ENCODE assay signal across 17 cellular contexts in genomic region chr2:206433201-206433600, GRCh38. TPM values are rescaled to one million over a fixed set of nuclear protein-coding genes. Genes with fewer than 3 reads are reported as not detected.
DNase-seq lines count a peak whose midpoint lies in the region; TF ChIP-seq lines count a peak whose summit lies in the region.
"Had no signal": no experiment of that assay in that cellular context is flagged by ENCODE, and none has a peak within 500 bp of the region (broad histone marks: within the 10 kb centered on the region; RNA-seq: fewer than 3 reads in every experiment).

No MANE protein-coding gene starts in this region.

- POLR2A ChIA-PET in SK-N-SH (lab: Yijun Ruan, JAX) = no interaction called here

- CTCF ChIA-PET in SK-N-SH (lab: Yijun Ruan, JAX) = interaction anchor here (0.6 to 3.1 kb wide), 4 partner anchors 9 to 273 kb away, joined by 3 to 8 read pairs (median 5); partner anchors contain the start of gene EEF1B2

- H3K9ac ChIP-seq in SK-N-SH = no peak overlapping the region
- H3K9ac ChIP-seq: BLaER1 had no signal

- H3K79me2 ChIP-seq in SK-N-SH (ENCODE audit: insufficient read depth) = no peaks in the 10 kb centered on the region

- H3K36me3 ChIP-seq in SK-N-SH (replicated peaks in 1 of 2; ENCODE audit: control insufficient read depth in 1 of 2, insufficient read depth in 2 of 2, low read length in 1 of 2) = no peaks in the 10 kb centered on the region
- H3K36me3 ChIP-seq: BE2C, BLaER1 had no signal

- TF ChIP-seq RAD21 in SK-N-SH (IDR thresholded peaks at IDR 0.05; ENCODE audit: low read length) = no peak

- no peaks in the 10 kb centered on the region for H3K9me2 ChIP-seq in SK-N-SH

- no peaks in the 10 kb centered on the region for H3F3A ChIP-seq in SK-N-SH (replicated peaks; ENCODE audit: insufficient read depth)

- no peak overlapping the region for H3K4me3 ChIP-seq in SK-N-SH (ENCODE audit: low read depth in 2 of 2, low read length in 1 of 2)
- H3K4me3 ChIP-seq: BLaER1 had no signal

- no peaks in the 10 kb centered on the region; the same call in 1 of the 2 replicates for H3K27me3 ChIP-seq in SK-N-SH (ENCODE audit: insufficient read depth)
- H3K27me3 ChIP-seq: BE2C, BLaER1 had no signal

- no peak overlapping the region for H3K4me2 ChIP-seq in SK-N-SH
- H3K4me2 ChIP-seq: BLaER1 had no signal

- no peak overlapping the region; a peak in 1 of 4 replicates for H3K27ac ChIP-seq in SK-N-SH (ENCODE audit: low read depth in 2 of 2, low read length in 1 of 2)
- H3K27ac ChIP-seq: BLaER1 had no signal

- TF ChIP-seq CTCF in SK-N-SH (IDR thresholded peaks at IDR 0.05) = no peak

- peaks cover 0 to 10% of the 10 kb centered on the region in 2 experiments; a peak in 2 of 4 replicates for H3K4me1 ChIP-seq in SK-N-SH (ENCODE audit: control insufficient read depth in 1 of 2, insufficient read depth in 2 of 2, low read depth in 1 of 2, low read length in 1 of 2)
- H3K4me1 ChIP-seq: BLaER1 had no signal

- peak in 1 of 2 experiments; percentile 65; a peak in 1 of 4 replicates for TF ChIP-seq EP300 in SK-N-SH (IDR thresholded peaks at IDR 0.05; ENCODE audit: borderline replicate concordance in 1 of 2, low read depth in 1 of 2, low read length in 1 of 2)

- H4K20me1 ChIP-seq in SK-N-SH (ENCODE audit: insufficient read depth) = no peaks in the 10 kb centered on the region
- H4K20me1 ChIP-seq: BLaER1 had no signal

- H3K9me3 ChIP-seq in SK-N-SH = no peaks in the 10 kb centered on the region
- H3K9me3 ChIP-seq: BE2C, BLaER1 had no signal

- H2AFZ ChIP-seq in SK-N-SH (ENCODE audit: low read depth) = no peak overlapping the region

- DNase-seq in NCI-H2171 treated with DMSO at 0.1 percent for 48 hours (lab: John Stamatoyannopoulos, UW) (peak; percentile 36), NCI-H2171 (lab: John Stamatoyannopoulos, UW) (no peak), SK-N-SH (peak; percentile 30), NCI-H146 treated with DMSO at 0.1 percent for 48 hours (lab: John Stamatoyannopoulos, UW; ENCODE audit: unreplicated experiment) (no peak)
- no peak for DNase-seq in activated effector memory CD4-positive, alpha-beta T cell treated with Interleukin-2 at 50 U/mL for 16 hours
- DNase-seq: 8988T; ACHN; C1 segment of cervical spinal cord; CD4-positive, alpha-beta memory T cell; CD4-positive, CD25-positive, alpha-beta regulatory T cell; CD8-positive, alpha-beta memory T cell; COR-L47; DMS79 treated with DMSO at 0.1 percent for 48 hours; GF-D8 had no signal

TF ChIP-seq in SK-N-SH, 30 proteins besides CTCF, POLR2A, EP300 and RAD21:
- TF ChIP-seq GABPA (IDR thresholded peaks at IDR 0.05; ENCODE audit: low read depth) (no peak), RCOR1 (IDR thresholded peaks at IDR 0.05; ENCODE audit: low read length) (peak; percentile 77; the same call in 1 of the 2 replicates), TAF1 (IDR thresholded peaks at IDR 0.05; ENCODE audit: borderline replicate concordance, low read depth, low read length) (no peak), ELF1 (IDR thresholded peaks at IDR 0.05) (no peak), USF1 (IDR thresholded peaks at IDR 0.05; ENCODE audit: borderline replicate concordance, low read depth) (no peak), RFX5 (IDR thresholded peaks at IDR 0.05; ENCODE audit: low read length) (no peak), GATA2 (CRISPR knock-in tag; IDR thresholded peaks at IDR 0.05) (peak; percentile 80), SIN3A (IDR thresholded peaks at IDR 0.05; ENCODE audit: borderline replicate concordance, low read depth, low read length) (no peak), TCF12 (IDR thresholded peaks at IDR 0.05) (peak; percentile 13; the same call in 1 of the 2 replicates), NRF1 (IDR thresholded peaks at IDR 0.05; ENCODE audit: low read depth, low read length) (no peak), PBX3 (IDR thresholded peaks at IDR 0.05) (no peak), ZBTB33 (IDR thresholded peaks at IDR 0.05; ENCODE audit: borderline replicate concordance, low read depth) (no peak), FOSL2 (IDR thresholded peaks at IDR 0.05; ENCODE audit: borderline replicate concordance, low read depth) (no peak), MEF2A (IDR thresholded peaks at IDR 0.05; ENCODE audit: borderline replicate concordance, low read depth) (no peak), MXI1 (IDR thresholded peaks at IDR 0.05; ENCODE audit: low read depth, low read length) (no peak), CHD2 (IDR thresholded peaks at IDR 0.05; ENCODE audit: low read length, partially characterized antibody) (peak; percentile 51), TEAD4 (IDR thresholded peaks at IDR 0.05; ENCODE audit: borderline replicate concordance, insufficient read depth) (no peak)
- TF ChIP-seq, protein P1, sequence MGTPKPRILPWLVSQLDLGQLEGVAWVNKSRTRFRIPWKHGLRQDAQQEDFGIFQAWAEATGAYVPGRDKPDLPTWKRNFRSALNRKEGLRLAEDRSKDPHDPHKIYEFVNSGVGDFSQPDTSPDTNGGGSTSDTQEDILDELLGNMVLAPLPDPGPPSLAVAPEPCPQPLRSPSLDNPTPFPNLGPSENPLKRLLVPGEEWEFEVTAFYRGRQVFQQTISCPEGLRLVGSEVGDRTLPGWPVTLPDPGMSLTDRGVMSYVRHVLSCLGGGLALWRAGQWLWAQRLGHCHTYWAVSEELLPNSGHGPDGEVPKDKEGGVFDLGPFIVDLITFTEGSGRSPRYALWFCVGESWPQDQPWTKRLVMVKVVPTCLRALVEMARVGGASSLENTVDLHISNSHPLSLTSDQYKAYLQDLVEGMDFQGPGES (IDR thresholded peaks at IDR 0.05; ENCODE audit: low read depth, low read length) = no peak

RNA-seq across cellular contexts. Expression of gene ADAM23, which starts 10.1 kb away (rescaled TPM):
- polyA plus RNA-seq in SK-N-SH (2012; rRNA removed) = 3.6 and 3.7 TPM in 2 replicates
- 5.2 and 6.1 TPM in 2 replicates for polyA plus RNA-seq in SK-N-SH (2012; cell fraction: cytosol; rRNA removed)
- 1.2 and 3.2 TPM in 2 replicates for polyA plus RNA-seq in SK-N-SH (2012; cell fraction: nucleus; rRNA removed)
- polyA plus RNA-seq: CD14-positive monocyte; CD8-positive, alpha-beta memory T cell had no signal

Comparison
In these comparisons a context has a peak if more than half of its experiments do, and no peak if none do; other contexts are left out.
1. DNase-seq: peak in NCI-H2171 treated with DMSO at 0.1 percent for 48 hours (single experiment) and SK-N-SH (single experiment); none in NCI-H2171 (single experiment), activated effector memory CD4-positive, alpha-beta T cell treated with Interleukin-2 at 50 U/mL for 16 hours (single experiment) and NCI-H146 treated with DMSO at 0.1 percent for 48 hours (single experiment).